Comparison of ENCODE assay signal across 35 cellular contexts in the genomic region with DNA sequence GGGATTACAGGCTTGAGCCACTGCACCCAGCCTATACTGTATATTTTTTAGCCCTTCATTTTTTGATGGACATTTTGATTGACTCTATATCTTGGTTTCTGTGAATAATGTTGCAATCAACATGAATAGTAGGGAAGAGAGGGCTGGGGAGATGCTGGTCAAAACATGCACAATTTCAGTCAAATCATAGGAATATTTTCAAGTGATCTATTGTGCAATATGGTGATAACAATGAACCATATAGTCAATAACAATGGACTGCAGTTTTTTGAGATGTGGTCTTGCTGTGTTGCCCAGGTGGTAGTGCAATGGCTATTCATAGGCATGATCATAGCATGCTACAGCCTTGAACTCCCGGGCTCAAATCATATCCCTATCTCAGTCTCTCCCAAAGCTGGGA.
"Had no signal": no experiment of that assay in that cellular context is flagged by ENCODE, and none has a peak within 500 bp of the region (broad histone marks: within the 10 kb centered on the region; RNA-seq: fewer than 3 reads in every experiment).

No MANE protein-coding gene starts in this region.

- DNase-seq: Karpas-422, Kasumi-1, MG63, MM.1S, MV-4-11, NCI-H1048, NCI-H1092, NCI-H1092 treated with DMSO at 0.1 percent for 48 hours, NCI-H1105, NCI-H1105 treated with DMSO at 0.1 percent for 48 hours, NCI-H1417, NCI-H1417 treated with DMSO at 0.1 percent for 48 hours, NCI-H1436, NCI-H1436 treated with DMSO at 0.1 percent for 48 hours, NCI-H146, NCI-H1694, NCI-H1694 treated with DMSO at 0.1 percent for 48 hours, NCI-H187, NCI-H187 treated with DMSO at 0.1 percent for 48 hours, NCI-H1930, NCI-H2029, NCI-H2029 treated with DMSO at 0.1 percent for 48 hours, NCI-H2081, NCI-H2081 treated with DMSO at 0.1 percent for 48 hours, NCI-H2107, NCI-H2171, NCI-H2171 treated with DMSO at 0.1 percent for 48 hours, NCI-H2227 treated with DMSO at 0.1 percent for 48 hours, NCI-H226, NCI-H345, NCI-H446, NCI-H446 treated with DMSO at 0.1 percent for 48 hours, NCI-H510A, NCI-H510A treated with DMSO at 0.1 percent for 48 hours, NCI-H524 had no signal

- H3K36me3 ChIP-seq: MG63 had no signal

- H3K9me3 ChIP-seq: MG63 had no signal

- H3K4me3 ChIP-seq: MG63 had no signal

- H3K27me3 ChIP-seq: MG63 had no signal
